In genomic region chr9:14309403-14309802, GRCh38 we compare ENCODE assay signal across 11 cellular contexts. TPM values are rescaled to one million over a fixed set of nuclear protein-coding genes. Genes with fewer than 3 reads are reported as not detected.
A peak's percentile ranks its signal among the peaks of the same experiment; 100 is the strongest.
DNase-seq lines count a peak whose midpoint lies in the region; ATAC-seq and TF ChIP-seq lines count a peak whose summit lies in the region.
"Had no signal": no experiment of that assay in that cellular context is flagged by ENCODE, and none has a peak within 500 bp of the region (broad histone marks: within the 10 kb centered on the region; RNA-seq: fewer than 3 reads in every experiment).

No MANE protein-coding gene starts in this region.

- intact Hi-C loops in colonic mucosa (cut with DNase I) = no loop called here

- DNase-seq in ACHN (peak; percentile 87), NCI-H82 treated with DMSO at 0.1 percent for 48 hours (lab: John Stamatoyannopoulos, UW; ENCODE audit: unreplicated experiment) (peak; percentile 61), colonic mucosa (no peak), mesenchymal stem cell (peak; percentile 9), NCI-H187 treated with DMSO at 0.1 percent for 48 hours (lab: John Stamatoyannopoulos, UW) (no peak), NOMO-1 treated with dmso at 0.1 percent for 144 hours (lab: John Stamatoyannopoulos, UW; ENCODE audit: unreplicated experiment) (no peak)
- DNase-seq: activated effector memory CD4-positive, alpha-beta T cell treated with Interleukin-2 at 50 U/mL for 16 hours; CD8-positive, alpha-beta memory T cell; RPMI8226 had no signal

- H2AK5ac ChIP-seq in mesenchymal stem cell (ENCODE audit: low read length, severe bottlenecking) = no peak overlapping the region

- no peak overlapping the region for H4K8ac ChIP-seq in mesenchymal stem cell (ENCODE audit: low read length)

- H3K18ac ChIP-seq in mesenchymal stem cell (ENCODE audit: low read depth in 1 of 2, low read length in 2 of 2) = no peak overlapping the region

- no peak overlapping the region for H4K91ac ChIP-seq in mesenchymal stem cell (ENCODE audit: low read length)

- H3K79me1 ChIP-seq in mesenchymal stem cell (replicated peaks; ENCODE audit: low read length, poor library complexity, severe bottlenecking) = peaks cover 17% of the 10 kb centered on the region

- H3K4me1 ChIP-seq in colonic mucosa (no peaks in the 10 kb centered on the region), mesenchymal stem cell (ENCODE audit: control insufficient read depth, insufficient read depth, low read depth, low read length) (peaks cover 1% of the 10 kb centered on the region)

- no peak overlapping the region for H2BK120ac ChIP-seq in mesenchymal stem cell (ENCODE audit: low read depth, low read length)

- H3K9me3 ChIP-seq in colonic mucosa (no peaks in the 10 kb centered on the region), mesenchymal stem cell (ENCODE audit: control insufficient read depth, low read length) (no peaks in the 10 kb centered on the region)

- peak overlapping the region in 1 of 2 donors; percentile 64 for H3K9ac ChIP-seq in colonic mucosa (ENCODE audit: low read depth in 2 of 2, low read length in 2 of 2)
- H3K9ac ChIP-seq in mesenchymal stem cell (ENCODE audit: low read length) = peak overlapping the region; percentile 99

- ATAC-seq in HG03135 (IDR thresholded peaks at IDR 0.05; ENCODE audit: unreplicated experiment) = no peak
- ATAC-seq in HG03439 (IDR thresholded peaks at IDR 0.05; ENCODE audit: unreplicated experiment) = no peak

- in situ Hi-C loops in ACHN (cut with HindIII; ENCODE audit: low pct_ligation_motif_present, low pct_unique_long_range_greater_than_20kb, low sequenced_read_pairs) = no loop called here

- no peak overlapping the region for H3K4ac ChIP-seq in mesenchymal stem cell (ENCODE audit: low read depth in 1 of 2, low read length in 2 of 2)

- H3K27ac ChIP-seq in colonic mucosa (peak overlapping the region; percentile 2), mesenchymal stem cell (ENCODE audit: low read length, poor library complexity, severe bottlenecking) (no peak overlapping the region)

- H3K36me3 ChIP-seq in colonic mucosa = no peaks in the 10 kb centered on the region
- H3K36me3 ChIP-seq in mesenchymal stem cell (ENCODE audit: control insufficient read depth in 1 of 2, insufficient read depth in 2 of 2, low read depth in 1 of 2, low read length in 2 of 2) = peaks cover 8 to 26% of the 10 kb centered on the region in 2 experiments

- H2BK12ac ChIP-seq in mesenchymal stem cell (ENCODE audit: low read length in 2 of 2) = no peak overlapping the region

- no peak overlapping the region for H2AFZ ChIP-seq in mesenchymal stem cell (ENCODE audit: low read depth, low read length)

- H3K4me2 ChIP-seq in mesenchymal stem cell (ENCODE audit: low read length, poor library complexity, severe bottlenecking) = no peak overlapping the region

- H3K4me3 ChIP-seq in colonic mucosa (no peak overlapping the region), mesenchymal stem cell (ENCODE audit: insufficient read depth in 1 of 2, low read depth in 1 of 2, low read length in 2 of 2) (peak overlapping the region in 1 of 2 experiments; percentile 98)

- 82% methylated on average over 2 of the region's 2 CpGs for WGBS in mesenchymal stem cell

- no peak overlapping the region for H3K14ac ChIP-seq in mesenchymal stem cell (ENCODE audit: low read length in 2 of 2)

- H3K27me3 ChIP-seq in colonic mucosa (no peaks in the 10 kb centered on the region), mesenchymal stem cell (ENCODE audit: control insufficient read depth in 1 of 2, insufficient read depth in 1 of 2, low read length in 2 of 2) (no peaks in the 10 kb centered on the region)

- no peak overlapping the region for H2BK5ac ChIP-seq in mesenchymal stem cell (ENCODE audit: low read depth, low read length, poor library complexity, severe bottlenecking)

- TF ChIP-seq CTCF in colonic mucosa (IDR thresholded peaks at IDR 0.05) = no peak

- H2BK15ac ChIP-seq in mesenchymal stem cell (ENCODE audit: low read depth, poor library complexity, severe bottlenecking) = no peak overlapping the region

- no peak overlapping the region for H3K23ac ChIP-seq in mesenchymal stem cell (ENCODE audit: low read length in 2 of 2)

RNA-seq across cellular contexts. Expression of gene NFIB, which starts 4.5 kb away (rescaled TPM):
- total RNA-seq in colonic mucosa = 10 to 100 TPM; 53.0 to 54.0 TPM
- 1.2 TPM for polyA plus RNA-seq in mesenchymal stem cell (2013, experiment 1 of 2)
- 0.78 TPM for polyA plus RNA-seq in mesenchymal stem cell (2013, experiment 2 of 2)
- total RNA-seq: CD8-positive, alpha-beta memory T cell had no signal
- polyA plus RNA-seq: CD8-positive, alpha-beta memory T cell had no signal

Comparison
In these comparisons a context has a peak if more than half of its experiments do, and no peak if none do; other contexts are left out.
1. DNase-seq: peak in ACHN (single experiment), NCI-H82 treated with DMSO at 0.1 percent for 48 hours (single experiment) and mesenchymal stem cell (single experiment); none in colonic mucosa (single experiment), NCI-H187 treated with DMSO at 0.1 percent for 48 hours (single experiment) and NOMO-1 treated with dmso at 0.1 percent for 144 hours (single experiment).